ENCODE assay signal across 8 cellular contexts in the genomic region with DNA sequence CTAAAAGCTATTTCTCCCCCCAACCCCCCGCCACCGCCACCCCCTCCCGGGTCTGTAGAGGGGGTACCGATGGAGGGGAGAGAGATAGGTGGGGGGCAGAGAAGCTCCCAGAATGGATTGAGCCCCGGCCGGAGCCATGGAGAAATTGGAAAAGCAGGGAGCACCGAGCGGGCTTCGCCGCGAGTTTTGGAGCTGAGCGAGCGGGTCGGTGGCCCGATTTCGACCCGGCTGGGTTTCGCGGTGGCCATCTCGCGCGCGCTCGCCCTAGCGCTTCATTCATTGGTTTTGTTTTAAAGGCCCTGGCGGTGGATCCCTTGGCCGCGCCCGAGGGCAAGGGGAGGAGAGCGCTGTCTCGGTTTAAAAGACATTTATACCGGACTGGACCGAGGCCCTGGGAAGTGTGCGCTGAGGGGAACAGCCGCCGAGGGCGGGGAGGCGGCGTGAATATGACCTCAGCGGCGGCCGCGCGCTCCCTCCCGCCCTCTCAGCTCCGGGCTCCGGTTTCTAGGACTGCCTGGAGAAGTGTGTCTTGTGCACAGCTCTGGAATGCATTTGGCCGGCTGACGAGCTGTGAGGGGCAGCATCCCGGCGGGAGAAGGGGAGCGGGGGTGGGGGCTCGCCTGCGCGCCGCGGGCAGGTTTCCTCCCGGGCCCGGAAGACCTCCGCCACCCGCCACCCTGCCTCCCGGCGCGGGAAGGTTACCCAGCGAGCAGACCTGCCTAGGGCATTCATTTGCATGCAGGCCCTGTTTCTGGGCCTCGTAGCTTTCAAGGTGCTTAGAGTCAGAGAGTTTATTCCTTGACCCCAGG. TPM values are rescaled to one million over a fixed set of nuclear protein-coding genes. Genes with fewer than 3 reads are reported as not detected.
DNase-seq lines count a peak whose midpoint lies in the region; ATAC-seq and TF ChIP-seq lines count a peak whose summit lies in the region.

No MANE protein-coding gene starts in this region.

- H3K27ac ChIP-seq in brain microvascular endothelial cell (peak overlapping the region; percentile 98), gastrocnemius medialis (peak overlapping the region; percentile 93 to 100 (median 94))

- H3K4me3 ChIP-seq in GM12864 (ENCODE audit: low read depth, low read length) (peak overlapping the region; percentile 67), HAP-1 (peak overlapping the region; percentile 33), brain microvascular endothelial cell (ENCODE audit: low read depth, low read length) (peak overlapping the region; percentile 58), iPS-15b (ENCODE audit: low read depth, low read length) (peak overlapping the region; percentile 16), gastrocnemius medialis (peak overlapping the region; percentile 68 to 82 (median 70))

- in situ Hi-C loops in HAP-1 (cut with MboI; ENCODE audit: low sequenced_read_pairs), result no loop called here
- in situ Hi-C loops in brain microvascular endothelial cell (cut with HindIII; ENCODE audit: low pct_ligation_motif_present, low sequenced_read_pairs), result no loop called here
- in situ Hi-C loops in gastrocnemius medialis (cut with MboI; ENCODE audit: low sequenced_read_pairs in 4 of 4), result loop anchor here in 1 of 4 donors (25.0 kb wide), 1 partner anchor 265 kb away; no protein-coding TSS in a partner anchor

- ATAC-seq in gastrocnemius medialis, result peak; percentile 57 to 66

- peak; percentile 64 to 71 for TF ChIP-seq POLR2A in gastrocnemius medialis (IDR thresholded peaks at IDR 0.05)

- H3K9me3 ChIP-seq in HAP-1, result no peaks in the 10 kb centered on the region
- H3K9me3 ChIP-seq in iPS-15b (ENCODE audit: control insufficient read depth, insufficient read depth, low read length), result no peaks in the 10 kb centered on the region
- no peaks in the 10 kb centered on the region for H3K9me3 ChIP-seq in gastrocnemius medialis

- no peak for DNase-seq in GM12864 (ENCODE audit: low read depth)
- DNase-seq in HAP-1 (ENCODE audit: low spot score in 2 of 2), result peak; percentile 63 to 78
- peak; percentile 63 for DNase-seq in MV-4-11 (lab: John Stamatoyannopoulos, UW)
- DNase-seq in T-helper 1 cell, result peak in 3 of 5 donors; percentile 43 to 58 (median 47)
- DNase-seq in brain microvascular endothelial cell, result peak; percentile 88
- peak; percentile 75 to 86 for DNase-seq in gastrocnemius medialis
- DNase-seq in COLO829 (ENCODE audit: low spot score), result no peak

- intact Hi-C loops in gastrocnemius medialis (cut with DNase I; ENCODE audit: low total_unique reads), result loop anchor here (2.0 to 10.0 kb wide), 3 partner anchors 186 to 862 kb away; a partner anchor contains a TSS

- peak overlapping the region; percentile 60 for H3K9ac ChIP-seq in iPS-15b (ENCODE audit: low read depth, low read length)

- no peaks in the 10 kb centered on the region for H3K27me3 ChIP-seq in HAP-1 (ENCODE audit: low read depth)
- H3K27me3 ChIP-seq in brain microvascular endothelial cell (replicated peaks), result no peaks in the 10 kb centered on the region
- peaks cover 11% of the 10 kb centered on the region for H3K27me3 ChIP-seq in iPS-15b (ENCODE audit: control insufficient read depth, insufficient read depth, low read length)
- no peaks in the 10 kb centered on the region for H3K27me3 ChIP-seq in gastrocnemius medialis

- TF ChIP-seq CTCF in GM12864 (IDR thresholded peaks at IDR 0.05; ENCODE audit: low read depth, low read length, missing control alignments) (no peak), brain microvascular endothelial cell (IDR thresholded peaks at IDR 0.05; ENCODE audit: low read depth, low read length, missing control alignments) (peak; percentile 12), gastrocnemius medialis (IDR thresholded peaks at IDR 0.05 in 4 of 5, conservative IDR thresholded peaks at IDR 0.05 in 1 of 5) (no peak)

- peaks cover 1% of the 10 kb centered on the region; the same call in 1 of the 2 replicates for H3K36me3 ChIP-seq in HAP-1 (replicated peaks)
- peaks cover 27% of the 10 kb centered on the region for H3K36me3 ChIP-seq in brain microvascular endothelial cell (replicated peaks)
- H3K36me3 ChIP-seq in iPS-15b (ENCODE audit: control insufficient read depth, insufficient read depth, low read length), result peaks cover 3% of the 10 kb centered on the region
- no peaks in the 10 kb centered on the region for H3K36me3 ChIP-seq in gastrocnemius medialis

- peaks cover 12% of the 10 kb centered on the region for H3K4me1 ChIP-seq in HAP-1
- H3K4me1 ChIP-seq in iPS-15b (ENCODE audit: control insufficient read depth, insufficient read depth, low read length), result peaks cover 5% of the 10 kb centered on the region
- peaks cover 40 to 45% of the 10 kb centered on the region in 2 donors for H3K4me1 ChIP-seq in gastrocnemius medialis

RNA-seq across cellular contexts. Expression of a gene that starts 1.7 kb away (rescaled TPM):
- total RNA-seq in gastrocnemius medialis, result 10 to 100 TPM in 3 of 4 donors, 1 to 10 TPM in 1; 9.1 to 13.4 (median 10.8) TPM

Comparison
In these comparisons a context has a peak if more than half of its experiments do, and no peak if none do; other contexts are left out.
1. DNase-seq: peak in HAP-1 (2 of 2), MV-4-11 (single experiment), T-helper 1 cell (3 of 5), brain microvascular endothelial cell (single experiment) and gastrocnemius medialis (2 of 2); none in GM12864 (single experiment) and COLO829 (single experiment).
2. H3K4me3 ChIP-seq: peak in every context shown above with its lines; median percentile 70 in gastrocnemius medialis; 67 in GM12864; 58 in brain microvascular endothelial cell; 33 in HAP-1; 16 in iPS-15b.